In the genomic region with DNA sequence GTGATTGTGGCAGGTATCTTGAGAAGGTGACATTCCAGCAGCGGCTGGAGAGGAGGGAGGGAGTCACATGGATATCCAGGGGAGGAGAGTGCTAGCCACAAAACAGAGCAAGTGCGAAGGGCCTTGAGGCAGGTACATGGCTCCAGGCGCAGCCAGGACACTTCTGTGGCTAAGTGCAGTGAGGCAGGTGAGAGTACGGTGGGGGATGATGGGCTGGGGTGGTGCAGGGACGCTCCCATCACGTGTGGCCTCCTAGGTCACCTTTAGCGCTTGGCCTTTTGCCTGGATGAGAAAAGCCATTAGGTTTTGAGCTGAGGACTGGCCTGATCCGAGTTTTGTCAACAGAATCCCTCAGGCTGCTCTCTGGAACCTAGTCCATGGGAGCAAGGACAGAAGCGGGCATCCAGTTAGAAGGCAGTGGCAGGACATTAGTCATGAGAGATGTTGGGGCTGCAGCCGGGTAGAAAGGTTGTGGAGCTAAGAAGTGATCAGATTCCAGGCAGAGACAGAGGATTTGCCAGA, we compare ENCODE assay signal across 13 cellular contexts.
"Had no signal": no experiment of that assay in that cellular context is flagged by ENCODE, and none has a peak within 500 bp of the region (broad histone marks: within the 10 kb centered on the region; RNA-seq: fewer than 3 reads in every experiment).

No MANE protein-coding gene starts in this region.

- H3K27me3 ChIP-seq: body of pancreas, left lung, tibial nerve had no signal

- H3K27me3 Mint-ChIP-seq: activated CD8-positive, alpha-beta memory T cell treated with anti-CD3 and anti-CD28 coated beads, Interleukin-2, amount 10 ng/mL, durations not matched to agents 7 days and 5 days; central memory CD8-positive, alpha-beta T cell; stimulated activated naive B cell treated with anti-CD40 and anti-IgM and Interleukin-4, amounts not matched to agents 10 μg/mL and 1 μg/mL and 100 μg/mL, for 72 hours had no signal

- H3K4me1 ChIP-seq: body of pancreas, parathyroid adenoma had no signal

- H2AFZ ChIP-seq: parathyroid adenoma had no signal

- ATAC-seq: activated CD8-positive, alpha-beta memory T cell treated with anti-CD3 and anti-CD28 coated beads, Interleukin-2, amount 10 ng/mL, durations not matched to agents 7 days and 5 days; activated T-cell treated with anti-CD3 and anti-CD28 coated beads, Interleukin-2, amount 50 U/mL, for 4 hours; body of pancreas; left lung; stimulated activated naive B cell treated with anti-CD40 and anti-IgM and Interleukin-4, amounts not matched to agents 10 μg/mL and 1 μg/mL and 100 μg/mL, for 72 hours had no signal

- H3K9ac ChIP-seq: parathyroid adenoma had no signal

- H3K4me3 ChIP-seq: body of pancreas, left lung, tibial nerve had no signal

- DNase-seq: activated CD8-positive, alpha-beta memory T cell treated with anti-CD3 and anti-CD28 coated beads, Interleukin-2, amount 10 ng/mL, durations not matched to agents 7 days and 5 days; activated effector memory CD4-positive, alpha-beta T cell treated with anti-CD3 and anti-CD28 coated beads, Interleukin-2, amount 50 U/mL, for 16 hours; activated T-cell treated with anti-CD3 and anti-CD28 coated beads, Interleukin-2, amount 50 U/mL, for 4 hours; body of pancreas; effector memory CD4-positive, alpha-beta T cell; hypothalamus; left lung; stimulated activated naive B cell treated with anti-CD40 and anti-IgM and Interleukin-4, amounts not matched to agents 10 μg/mL and 1 μg/mL and 100 μg/mL, for 72 hours; T-helper 2 cell had no signal

- H3K9me3 Mint-ChIP-seq: activated T-cell treated with anti-CD3 and anti-CD28 coated beads, Interleukin-2, amount 50 U/mL, for 4 hours; central memory CD8-positive, alpha-beta T cell; stimulated activated naive B cell treated with anti-CD40 and anti-IgM and Interleukin-4, amounts not matched to agents 10 μg/mL and 1 μg/mL and 100 μg/mL, for 72 hours had no signal

- H3K4me3 Mint-ChIP-seq: activated CD8-positive, alpha-beta memory T cell treated with anti-CD3 and anti-CD28 coated beads, Interleukin-2, amount 10 ng/mL, durations not matched to agents 7 days and 5 days; activated T-cell treated with anti-CD3 and anti-CD28 coated beads, Interleukin-2, amount 50 U/mL, for 4 hours; central memory CD8-positive, alpha-beta T cell; stimulated activated naive B cell treated with anti-CD40 and anti-IgM and Interleukin-4, amounts not matched to agents 10 μg/mL and 1 μg/mL and 100 μg/mL, for 72 hours had no signal

- H3K27ac ChIP-seq: body of pancreas, epithelial cell of prostate, left lung, parathyroid adenoma, tibial nerve had no signal

- H3K9me3 ChIP-seq: body of pancreas, left lung, tibial nerve had no signal

- H3K27ac Mint-ChIP-seq: activated CD8-positive, alpha-beta memory T cell treated with anti-CD3 and anti-CD28 coated beads, Interleukin-2, amount 10 ng/mL, durations not matched to agents 7 days and 5 days; stimulated activated naive B cell treated with anti-CD40 and anti-IgM and Interleukin-4, amounts not matched to agents 10 μg/mL and 1 μg/mL and 100 μg/mL, for 72 hours had no signal
